ENCODE assay signal across 1 cellular context in the genomic region with DNA sequence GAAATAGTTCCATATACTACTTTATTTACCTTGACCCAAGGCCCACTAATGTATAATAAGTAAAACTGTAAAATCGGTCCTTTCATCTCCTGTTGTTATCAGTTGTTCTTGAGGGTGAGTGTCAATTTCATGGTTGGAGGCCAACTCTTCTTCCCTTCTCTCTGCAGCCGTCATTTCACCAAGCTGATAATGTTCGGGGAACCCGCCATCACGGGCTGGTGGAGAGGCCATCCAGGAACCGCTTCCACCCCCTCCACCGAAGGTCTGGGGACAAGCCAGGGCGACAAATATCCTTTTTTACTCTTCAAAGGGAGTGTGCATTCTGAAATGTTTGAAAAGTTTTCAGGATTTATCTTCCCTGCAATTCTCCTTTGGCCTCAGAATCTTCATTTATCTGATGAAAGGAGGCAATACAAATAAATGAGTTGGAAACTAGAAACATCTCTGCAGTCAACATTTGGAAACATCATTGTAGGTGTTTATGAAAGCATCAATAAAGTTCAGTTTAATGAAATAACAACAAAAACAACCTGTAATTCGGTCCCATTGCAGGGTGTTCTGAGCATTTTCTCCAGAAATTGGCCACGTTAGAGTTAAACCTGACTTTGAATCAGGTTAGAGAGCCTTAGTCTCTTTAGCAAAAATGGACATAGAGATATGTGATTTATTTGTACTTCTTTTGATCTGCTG.
TF ChIP-seq lines count a peak whose summit lies in the region.

No MANE protein-coding gene starts in this region.

TF ChIP-seq in K562, 482 proteins besides CTCF, POLR2A, EP300 and RAD21 (continued from another document):
- TF ChIP-seq, protein P1, sequence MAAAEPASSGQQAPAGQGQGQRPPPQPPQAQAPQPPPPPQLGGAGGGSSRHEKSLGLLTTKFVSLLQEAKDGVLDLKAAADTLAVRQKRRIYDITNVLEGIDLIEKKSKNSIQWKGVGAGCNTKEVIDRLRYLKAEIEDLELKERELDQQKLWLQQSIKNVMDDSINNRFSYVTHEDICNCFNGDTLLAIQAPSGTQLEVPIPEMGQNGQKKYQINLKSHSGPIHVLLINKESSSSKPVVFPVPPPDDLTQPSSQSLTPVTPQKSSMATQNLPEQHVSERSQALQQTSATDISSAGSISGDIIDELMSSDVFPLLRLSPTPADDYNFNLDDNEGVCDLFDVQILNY (CRISPR knock-in tag; IDR thresholded peaks at IDR 0.05): no peak
- TF ChIP-seq, protein P2, sequence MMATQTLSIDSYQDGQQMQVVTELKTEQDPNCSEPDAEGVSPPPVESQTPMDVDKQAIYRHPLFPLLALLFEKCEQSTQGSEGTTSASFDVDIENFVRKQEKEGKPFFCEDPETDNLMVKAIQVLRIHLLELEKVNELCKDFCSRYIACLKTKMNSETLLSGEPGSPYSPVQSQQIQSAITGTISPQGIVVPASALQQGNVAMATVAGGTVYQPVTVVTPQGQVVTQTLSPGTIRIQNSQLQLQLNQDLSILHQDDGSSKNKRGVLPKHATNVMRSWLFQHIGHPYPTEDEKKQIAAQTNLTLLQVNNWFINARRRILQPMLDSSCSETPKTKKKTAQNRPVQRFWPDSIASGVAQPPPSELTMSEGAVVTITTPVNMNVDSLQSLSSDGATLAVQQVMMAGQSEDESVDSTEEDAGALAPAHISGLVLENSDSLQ (IDR thresholded peaks at IDR 0.05): 0 out of 2 replicates have a peak, but pooled peaks have one; percentile 16
- TF ChIP-seq YY1 (IDR thresholded peaks at IDR 0.05; ENCODE audit: borderline replicate concordance in 1 of 3, control insufficient read depth in 1 of 3, extremely low read depth in 1 of 3, insufficient read depth in 3 of 3, insufficient read length in 1 of 3, insufficient replicate concordance in 2 of 3, low read depth in 1 of 3, low read length in 2 of 3) (peak in 1 of 3 experiments; percentile 50), GTF2A2 (tag; IDR thresholded peaks at IDR 0.05) (no peak), CTBP1 (IDR thresholded peaks at IDR 0.05; ENCODE audit: borderline replicate concordance) (peak; percentile 14; the same call in 1 of the 2 replicates), TSC22D4 (tag; IDR thresholded peaks at IDR 0.05) (no peak), SPI1 (IDR thresholded peaks at IDR 0.05; ENCODE audit: borderline replicate concordance, low read depth, low read length) (no peak), ZSCAN29 (IDR thresholded peaks at IDR 0.05) (no peak), CHCHD3 (CRISPR knock-in tag; IDR thresholded peaks at IDR 0.05) (no peak), BRD4 (IDR thresholded peaks at IDR 0.05) (no peak), MEIS2 (IDR thresholded peaks at IDR 0.05; ENCODE audit: partially characterized antibody) (no peak), FOXJ3 (CRISPR knock-in tag; IDR thresholded peaks at IDR 0.05) (no peak), MBD2 (IDR thresholded peaks at IDR 0.05; ENCODE audit: borderline replicate concordance, low read depth) (no peak), IRF2 (CRISPR knock-in tag; IDR thresholded peaks at IDR 0.05) (no peak)
- TF ChIP-seq, protein P3, sequence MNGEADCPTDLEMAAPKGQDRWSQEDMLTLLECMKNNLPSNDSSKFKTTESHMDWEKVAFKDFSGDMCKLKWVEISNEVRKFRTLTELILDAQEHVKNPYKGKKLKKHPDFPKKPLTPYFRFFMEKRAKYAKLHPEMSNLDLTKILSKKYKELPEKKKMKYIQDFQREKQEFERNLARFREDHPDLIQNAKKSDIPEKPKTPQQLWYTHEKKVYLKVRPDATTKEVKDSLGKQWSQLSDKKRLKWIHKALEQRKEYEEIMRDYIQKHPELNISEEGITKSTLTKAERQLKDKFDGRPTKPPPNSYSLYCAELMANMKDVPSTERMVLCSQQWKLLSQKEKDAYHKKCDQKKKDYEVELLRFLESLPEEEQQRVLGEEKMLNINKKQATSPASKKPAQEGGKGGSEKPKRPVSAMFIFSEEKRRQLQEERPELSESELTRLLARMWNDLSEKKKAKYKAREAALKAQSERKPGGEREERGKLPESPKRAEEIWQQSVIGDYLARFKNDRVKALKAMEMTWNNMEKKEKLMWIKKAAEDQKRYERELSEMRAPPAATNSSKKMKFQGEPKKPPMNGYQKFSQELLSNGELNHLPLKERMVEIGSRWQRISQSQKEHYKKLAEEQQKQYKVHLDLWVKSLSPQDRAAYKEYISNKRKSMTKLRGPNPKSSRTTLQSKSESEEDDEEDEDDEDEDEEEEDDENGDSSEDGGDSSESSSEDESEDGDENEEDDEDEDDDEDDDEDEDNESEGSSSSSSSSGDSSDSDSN (IDR thresholded peaks at IDR 0.05; ENCODE audit: borderline replicate concordance in 1 of 2, low read depth in 2 of 2, low read length in 2 of 2): peak in 1 of 2 experiments; percentile 54; a peak in 1 of 4 replicates
- TF ChIP-seq, protein P4, sequence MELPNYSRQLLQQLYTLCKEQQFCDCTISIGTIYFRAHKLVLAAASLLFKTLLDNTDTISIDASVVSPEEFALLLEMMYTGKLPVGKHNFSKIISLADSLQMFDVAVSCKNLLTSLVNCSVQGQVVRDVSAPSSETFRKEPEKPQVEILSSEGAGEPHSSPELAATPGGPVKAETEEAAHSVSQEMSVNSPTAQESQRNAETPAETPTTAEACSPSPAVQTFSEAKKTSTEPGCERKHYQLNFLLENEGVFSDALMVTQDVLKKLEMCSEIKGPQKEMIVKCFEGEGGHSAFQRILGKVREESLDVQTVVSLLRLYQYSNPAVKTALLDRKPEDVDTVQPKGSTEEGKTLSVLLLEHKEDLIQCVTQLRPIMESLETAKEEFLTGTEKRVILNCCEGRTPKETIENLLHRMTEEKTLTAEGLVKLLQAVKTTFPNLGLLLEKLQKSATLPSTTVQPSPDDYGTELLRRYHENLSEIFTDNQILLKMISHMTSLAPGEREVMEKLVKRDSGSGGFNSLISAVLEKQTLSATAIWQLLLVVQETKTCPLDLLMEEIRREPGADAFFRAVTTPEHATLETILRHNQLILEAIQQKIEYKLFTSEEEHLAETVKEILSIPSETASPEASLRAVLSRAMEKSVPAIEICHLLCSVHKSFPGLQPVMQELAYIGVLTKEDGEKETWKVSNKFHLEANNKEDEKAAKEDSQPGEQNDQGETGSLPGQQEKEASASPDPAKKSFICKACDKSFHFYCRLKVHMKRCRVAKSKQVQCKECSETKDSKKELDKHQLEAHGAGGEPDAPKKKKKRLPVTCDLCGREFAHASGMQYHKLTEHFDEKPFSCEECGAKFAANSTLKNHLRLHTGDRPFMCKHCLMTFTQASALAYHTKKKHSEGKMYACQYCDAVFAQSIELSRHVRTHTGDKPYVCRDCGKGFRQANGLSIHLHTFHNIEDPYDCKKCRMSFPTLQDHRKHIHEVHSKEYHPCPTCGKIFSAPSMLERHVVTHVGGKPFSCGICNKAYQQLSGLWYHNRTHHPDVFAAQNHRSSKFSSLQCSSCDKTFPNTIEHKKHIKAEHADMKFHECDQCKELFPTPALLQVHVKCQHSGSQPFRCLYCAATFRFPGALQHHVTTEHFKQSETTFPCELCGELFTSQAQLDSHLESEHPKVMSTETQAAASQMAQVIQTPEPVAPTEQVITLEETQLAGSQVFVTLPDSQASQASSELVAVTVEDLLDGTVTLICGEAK (IDR thresholded peaks at IDR 0.05): peak; percentile 53; the same call in 1 of the 2 replicates
- TF ChIP-seq, protein P4 (CRISPR knock-in tag; IDR thresholded peaks at IDR 0.05): no peak
TF ChIP-seq in K562: peak in this region for 6.
